13 cellular contexts compared by ENCODE assay signal in genomic region chrX:131840799-131841495, GRCh38.
A peak's percentile ranks its signal among the peaks of the same experiment; 100 is the strongest.
DNase-seq lines count a peak whose midpoint lies in the region; ATAC-seq and TF ChIP-seq lines count a peak whose summit lies in the region.
"Had no signal": no experiment of that assay in that cellular context is flagged by ENCODE, and none has a peak within 500 bp of the region (broad histone marks: within the 10 kb centered on the region; RNA-seq: fewer than 3 reads in every experiment).

No MANE protein-coding gene starts in this region.

- DNase-seq in DND-41 (no peak), endodermal cell (no peak), KBM-7 (no peak), NCI-H128 (lab: John Stamatoyannopoulos, UW; ENCODE audit: unreplicated experiment) (no peak)
- DNase-seq: colonic mucosa had no signal

- H3K4me1 ChIP-seq in DND-41 (ENCODE audit: insufficient read depth, low read length) (peaks cover 7% of the 10 kb centered on the region), endodermal cell (ENCODE audit: control insufficient read depth, insufficient read depth, low read length) (no peaks in the 10 kb centered on the region)
- H3K4me1 ChIP-seq: colonic mucosa, vagina had no signal

- H3K4me3 Mint-ChIP-seq in endodermal cell = no peak overlapping the region
- H3K4me3 Mint-ChIP-seq: naive thymus-derived CD8-positive, alpha-beta T cell had no signal

- WGBS in endodermal cell (ENCODE audit: insufficient coverage in 1 of 2, insufficient read length in 1 of 2), 2 experiments = 77 to 100% methylated on average over 1 to 23 of the region's 24 CpGs

- no peaks in the 10 kb centered on the region for H3K27me3 Mint-ChIP-seq in endodermal cell (ENCODE audit: insufficient read depth)
- H3K27me3 Mint-ChIP-seq: naive thymus-derived CD8-positive, alpha-beta T cell had no signal

- H3K9ac ChIP-seq in DND-41 (ENCODE audit: low read depth, low read length) = no peak overlapping the region
- no peak overlapping the region for H3K9ac ChIP-seq in endodermal cell (ENCODE audit: extremely low read depth, low read length, poor library complexity, severe bottlenecking)

- H3K36me3 ChIP-seq in DND-41 (ENCODE audit: insufficient read depth, low read length) (no peaks in the 10 kb centered on the region), endodermal cell (ENCODE audit: control insufficient read depth, insufficient read depth, low read length) (no peaks in the 10 kb centered on the region)
- H3K36me3 ChIP-seq: colonic mucosa, vagina, WERI-Rb-1 had no signal

- peak overlapping the region; percentile 75 for H3K27ac Mint-ChIP-seq in endodermal cell

- no peaks in the 10 kb centered on the region for H3K27me3 ChIP-seq in DND-41 (ENCODE audit: insufficient read depth, low read length, poor library complexity)
- H3K27me3 ChIP-seq in endodermal cell (ENCODE audit: control insufficient read depth, insufficient read depth, low read length, poor library complexity, severe bottlenecking) = no peaks in the 10 kb centered on the region
- H3K27me3 ChIP-seq: vagina had no signal

- ATAC-seq in DND-41 (ENCODE audit: insufficient read depth, low read depth) (no peak), GM19467 (IDR thresholded peaks at IDR 0.05; ENCODE audit: unreplicated experiment) (peak; percentile 30), HG03378 (IDR thresholded peaks at IDR 0.05; ENCODE audit: unreplicated experiment) (peak; percentile 11), HG03280 (IDR thresholded peaks at IDR 0.05; ENCODE audit: unreplicated experiment) (no peak), HG02884 (IDR thresholded peaks at IDR 0.05; ENCODE audit: unreplicated experiment) (no peak)

- TF ChIP-seq CTCF in DND-41 (IDR thresholded peaks at IDR 0.05; ENCODE audit: borderline replicate concordance, extremely low read depth, low read length, poor library complexity, severe bottlenecking) = no peak
- TF ChIP-seq CTCF in endodermal cell (conservative IDR thresholded peaks at IDR 0.05) = no peak

- H3K9me3 ChIP-seq in DND-41 (ENCODE audit: insufficient read depth, low read length, severe bottlenecking) = no peaks in the 10 kb centered on the region
- H3K9me3 ChIP-seq in endodermal cell (ENCODE audit: control insufficient read depth, low read length) = no peaks in the 10 kb centered on the region
- H3K9me3 ChIP-seq: Caco-2, colonic mucosa, vagina had no signal

- H3K4me3 ChIP-seq in DND-41 (ENCODE audit: low read depth in 1 of 2, low read length in 2 of 2) (no peak overlapping the region), endodermal cell (ENCODE audit: low read length) (no peak overlapping the region)
- H3K4me3 ChIP-seq: colonic mucosa, vagina had no signal

- no peaks in the 10 kb centered on the region for H3K79me2 ChIP-seq in DND-41 (ENCODE audit: insufficient read depth, low read length)

- H3K9me3 Mint-ChIP-seq in endodermal cell = no peaks in the 10 kb centered on the region
- H3K9me3 Mint-ChIP-seq: naive thymus-derived CD8-positive, alpha-beta T cell had no signal

- H3K4me2 ChIP-seq in DND-41 (ENCODE audit: insufficient read depth, low read length) = peak overlapping the region; percentile 33; the same call in 1 of the 2 replicates

- no peak overlapping the region for H2AFZ ChIP-seq in DND-41 (ENCODE audit: low read depth, low read length)

- in situ Hi-C loops in KBM-7 (cut with MboI; ENCODE audit: low pct_unique_long_range_greater_than_20kb, low sequenced_read_pairs) = loop anchor here (25.0 kb wide), 1 partner anchor 371 kb away; the partner anchor contains the start of gene RAP2C

- H4K20me1 ChIP-seq in DND-41 (ENCODE audit: insufficient read depth, low read length) = no peaks in the 10 kb centered on the region

- H3K27ac ChIP-seq in DND-41 (ENCODE audit: low read length) = no peak overlapping the region
- H3K27ac ChIP-seq in endodermal cell (ENCODE audit: low read depth, low read length) = no peak overlapping the region
- H3K27ac ChIP-seq: colonic mucosa, vagina, WERI-Rb-1 had no signal

- H3K4me1 Mint-ChIP-seq in endodermal cell = peaks cover 27% of the 10 kb centered on the region

- no peaks in the 10 kb centered on the region for H3K36me3 Mint-ChIP-seq in endodermal cell (ENCODE audit: low read depth)
- H3K36me3 Mint-ChIP-seq: naive thymus-derived CD8-positive, alpha-beta T cell had no signal

Comparison
In these comparisons a context has a peak if more than half of its experiments do, and no peak if none do; other contexts are left out.
1. ATAC-seq: peak in GM19467 (single experiment) and HG03378 (single experiment); none in DND-41 (single experiment), HG03280 (single experiment) and HG02884 (single experiment).